8 cellular contexts compared by ENCODE assay signal in genomic region chr17:9291912-9292562, GRCh38.
DNase-seq lines count a peak whose midpoint lies in the region; ATAC-seq, FAIRE-seq and TF ChIP-seq lines count a peak whose summit lies in the region.

No MANE protein-coding gene starts in this region.

- H3K36me3 Mint-ChIP-seq in natural killer cell: no peaks in the 10 kb centered on the region

- no peak overlapping the region for H3K4me3 Mint-ChIP-seq in natural killer cell

- peaks cover 36 to 38% of the 10 kb centered on the region in 2 donors for H3K4me1 Mint-ChIP-seq in natural killer cell

- TF ChIP-seq CTCF in natural killer cell (IDR thresholded peaks at IDR 0.05): peak; percentile 40

- H3K9me3 Mint-ChIP-seq in natural killer cell: no peaks in the 10 kb centered on the region

- intact Hi-C loops in natural killer cell (cut with micrococcal nuclease): no loop called here

- no peaks in the 10 kb centered on the region for H3K27me3 Mint-ChIP-seq in natural killer cell (ENCODE audit: low read depth in 2 of 2)

- ATAC-seq in esophagus mucosa: peak; percentile 67
- ATAC-seq in natural killer cell: peak; percentile 59 to 86 (median 66)
- no peak for ATAC-seq in HG03432 (IDR thresholded peaks at IDR 0.05; ENCODE audit: unreplicated experiment)

- H3K27ac Mint-ChIP-seq in natural killer cell: peak overlapping the region in 1 of 2 donors; percentile 50

- no peak for FAIRE-seq in urothelium cell line (lab: Jason Lieb, UNC)

- peak; percentile 1 for DNase-seq in COLO668 (lab: John Stamatoyannopoulos, UW; ENCODE audit: unreplicated experiment)
- DNase-seq in HT-29 (ENCODE audit: low spot score): peak; percentile 38
- peak; percentile 27 for DNase-seq in activated CD4-positive, alpha-beta T cell treated with anti-CD3 and anti-CD28 coated beads, Interleukin-2, amount 50 U/mL, for 1 hour
- DNase-seq in natural killer cell: no peak
- peak; percentile 23 for DNase-seq in urothelium cell line (ENCODE audit: low spot score)
- DNase-seq in NCI-H2029 (lab: John Stamatoyannopoulos, UW): no peak

Comparison
In these comparisons a context has a peak if more than half of its experiments do, and no peak if none do; other contexts are left out.
1. DNase-seq: peak in COLO668 (single experiment), HT-29 (single experiment), activated CD4-positive, alpha-beta T cell treated with anti-CD3 and anti-CD28 coated beads, Interleukin-2, amount 50 U/mL, for 1 hour (single experiment) and urothelium cell line (single experiment); none in natural killer cell (single experiment) and NCI-H2029 (single experiment).